Comparison of ENCODE assay signal across 1 cellular context in genomic region chr4:173498023-173498422, GRCh38.
TF ChIP-seq lines count a peak whose summit lies in the region.

No MANE protein-coding gene starts in this region.

TF ChIP-seq in HepG2, 621 proteins besides CTCF, POLR2A, EP300 and RAD21 (continued from another document):
- TF ChIP-seq ZHX1 (CRISPR knock-in tag; IDR thresholded peaks at IDR 0.05; ENCODE audit: low read depth) (no peak), ZBTB37 (CRISPR knock-in tag; IDR thresholded peaks at IDR 0.05) (no peak), ZNF740 (CRISPR knock-in tag; IDR thresholded peaks at IDR 0.05) (no peak), CBX5 (CRISPR knock-in tag; IDR thresholded peaks at IDR 0.05; ENCODE audit: borderline replicate concordance) (no peak)
TF ChIP-seq in HepG2: peak in this region for 0.
